Comparison of ENCODE assay signal across 27 cellular contexts in genomic region chr4:113840850-113841249, GRCh38.
A peak's percentile ranks its signal among the peaks of the same experiment; 100 is the strongest.
DNase-seq lines count a peak whose midpoint lies in the region; ATAC-seq, FAIRE-seq and TF ChIP-seq lines count a peak whose summit lies in the region.
"Had no signal": no experiment of that assay in that cellular context is flagged by ENCODE, and none has a peak within 500 bp of the region (broad histone marks: within the 10 kb centered on the region; RNA-seq: fewer than 3 reads in every experiment).

No MANE protein-coding gene starts in this region.

- POLR2A ChIA-PET in MCF 10A (lab: Yijun Ruan, JAX), result interaction anchor here (0.7 to 1.1 kb wide), 2 partner anchors 56 to 1182 kb away, joined by 3 to 4 read pairs; no protein-coding TSS in a partner anchor
- POLR2A ChIA-PET in IMR-90 (lab: Charles Lee; ENCODE audit: unreplicated experiment), result no interaction called here

- TF ChIP-seq CTCF in mammary epithelial cell (conservative IDR thresholded peaks at IDR 0.05 in 1 of 2, IDR thresholded peaks at IDR 0.05 in 1 of 2; ENCODE audit: extremely low read depth in 1 of 2, insufficient read depth in 1 of 2, low read depth in 1 of 2, low read length in 2 of 2), result no peak
- TF ChIP-seq CTCF in MCF 10A (IDR thresholded peaks at IDR 0.05; ENCODE audit: unreplicated experiment), result no peak
- TF ChIP-seq CTCF in IMR-90 (conservative IDR thresholded peaks at IDR 0.05; ENCODE audit: low read depth, low read length), result no peak
- TF ChIP-seq CTCF in bronchial epithelial cell (IDR thresholded peaks at IDR 0.05; ENCODE audit: insufficient read depth, low read length, severe bottlenecking), result no peak

- no peak overlapping the region for H3K56ac ChIP-seq in IMR-90 (ENCODE audit: extremely low read depth, insufficient read depth, low read length)

- H3K4me3 ChIP-seq in mammary epithelial cell (replicated peaks in 1 of 3; ENCODE audit: insufficient read depth in 1 of 3, low read depth in 2 of 3, low read length in 3 of 3), result no peak overlapping the region
- no peak overlapping the region for H3K4me3 ChIP-seq in IMR-90 (ENCODE audit: insufficient read depth, low read depth, low read length)
- no peak overlapping the region for H3K4me3 ChIP-seq in bronchial epithelial cell (ENCODE audit: low read depth, low read length)
- H3K4me3 ChIP-seq: GM23248, MG63, SK-N-MC had no signal

- no peak for FAIRE-seq in bronchial epithelial cell (lab: Jason Lieb, UNC)
- FAIRE-seq: HTR-8/SVneo had no signal

- peaks cover 7% of the 10 kb centered on the region for H3K9me1 ChIP-seq in IMR-90 (ENCODE audit: insufficient read depth, low read length)

- H3K9me3 ChIP-seq in mammary epithelial cell (replicated peaks; ENCODE audit: insufficient read depth, low read length), result no peaks in the 10 kb centered on the region
- no peaks in the 10 kb centered on the region for H3K9me3 ChIP-seq in IMR-90 (ENCODE audit: control insufficient read depth, insufficient read depth, low read length)
- H3K9me3 ChIP-seq: BE2C, MG63 had no signal

- no peaks in the 10 kb centered on the region for H4K20me1 ChIP-seq in mammary epithelial cell (ENCODE audit: insufficient read depth, low read length)
- H4K20me1 ChIP-seq in IMR-90 (ENCODE audit: insufficient read depth, low read length), result no peaks in the 10 kb centered on the region

- TF ChIP-seq POLR2A in IMR-90 (IDR thresholded peaks at IDR 0.05; ENCODE audit: low read depth, low read length), result no peak

- no peaks in the 10 kb centered on the region for H3K79me2 ChIP-seq in mammary epithelial cell (ENCODE audit: insufficient read depth, low read length)

- H3K4me1 Mint-ChIP-seq in MCF 10A (ENCODE audit: insufficient read depth, unreplicated experiment), result peaks cover 17% of the 10 kb centered on the region
- peaks cover 12 to 15% of the 10 kb centered on the region in 2 donors for H3K4me1 Mint-ChIP-seq in natural killer cell treated with Interleukin-12 subunit alpha and Interleukin-12 subunit beta and Interleukin-15 and Interleukin-18, amount 100 ng/mL, for 72 hours (ENCODE audit: low read depth in 2 of 2)
- H3K4me1 Mint-ChIP-seq: CD8-positive, alpha-beta memory T cell; H9 had no signal

- no peaks in the 10 kb centered on the region; a peak in 1 of 4 replicates for H3K79me1 ChIP-seq in IMR-90 (ENCODE audit: low read depth in 1 of 2, low read length in 2 of 2)

- H3K27me3 Mint-ChIP-seq in MCF 10A (ENCODE audit: insufficient read depth, unreplicated experiment), result no peaks in the 10 kb centered on the region
- peaks cover 0 to 12% of the 10 kb centered on the region in 2 donors for H3K27me3 Mint-ChIP-seq in natural killer cell treated with Interleukin-12 subunit alpha and Interleukin-12 subunit beta and Interleukin-15 and Interleukin-18, amount 100 ng/mL, for 72 hours
- H3K27me3 Mint-ChIP-seq: CD8-positive, alpha-beta memory T cell had no signal

- H3K9ac ChIP-seq in mammary epithelial cell (ENCODE audit: insufficient read depth, low read length) (no peak overlapping the region), IMR-90 (ENCODE audit: low read depth, low read length) (no peak overlapping the region)
- H3K9ac ChIP-seq: GM23248 had no signal

- H3K4ac ChIP-seq in IMR-90 (ENCODE audit: low read depth, low read length), result no peak overlapping the region

- H2AFZ ChIP-seq in mammary epithelial cell (ENCODE audit: low read depth, low read length) (no peak overlapping the region), IMR-90 (replicated peaks; ENCODE audit: low read length, poor library complexity) (no peak overlapping the region)
- H2AFZ ChIP-seq: GM23248 had no signal

- H3K36me3 Mint-ChIP-seq in MCF 10A (ENCODE audit: insufficient read depth, unreplicated experiment), result no peaks in the 10 kb centered on the region
- H3K36me3 Mint-ChIP-seq in natural killer cell treated with Interleukin-12 subunit alpha and Interleukin-12 subunit beta and Interleukin-15 and Interleukin-18, amount 100 ng/mL, for 72 hours, result no peaks in the 10 kb centered on the region
- H3K36me3 Mint-ChIP-seq: CD14-positive monocyte; CD8-positive, alpha-beta memory T cell had no signal

- in situ Hi-C loops in mammary epithelial cell (cut with MboI; ENCODE audit: low sequenced_read_pairs in 2 of 2), result no loop called here
- in situ Hi-C loops in IMR-90 (cut with MboI; ENCODE audit: low sequenced_read_pairs), result no loop called here

- no peak overlapping the region for H2AK9ac ChIP-seq in IMR-90 (replicated peaks; ENCODE audit: low read depth, low read length, poor library complexity)

- no peak overlapping the region for H4K91ac ChIP-seq in IMR-90 (ENCODE audit: insufficient read depth, low read depth, low read length)

- no peaks in the 10 kb centered on the region for H3K27me3 ChIP-seq in mammary epithelial cell (ENCODE audit: insufficient read depth, low read length)
- H3K27me3 ChIP-seq in IMR-90 (ENCODE audit: control insufficient read depth, insufficient read depth, low read length), result no peaks in the 10 kb centered on the region
- H3K27me3 ChIP-seq in bronchial epithelial cell (ENCODE audit: control insufficient read depth, insufficient read depth, low read length), result no peaks in the 10 kb centered on the region
- H3K27me3 ChIP-seq: BE2C, MG63 had no signal

- H3K9me3 Mint-ChIP-seq in MCF 10A (ENCODE audit: unreplicated experiment), result no peaks in the 10 kb centered on the region
- no peaks in the 10 kb centered on the region for H3K9me3 Mint-ChIP-seq in natural killer cell treated with Interleukin-12 subunit alpha and Interleukin-12 subunit beta and Interleukin-15 and Interleukin-18, amount 100 ng/mL, for 72 hours
- H3K9me3 Mint-ChIP-seq: CD14-positive monocyte; CD8-positive, alpha-beta memory T cell; H9 had no signal

- no peak overlapping the region for H3K23ac ChIP-seq in IMR-90 (ENCODE audit: low read depth, low read length)

- no peak overlapping the region for H3K4me3 Mint-ChIP-seq in MCF 10A (ENCODE audit: unreplicated experiment)
- H3K4me3 Mint-ChIP-seq in natural killer cell treated with Interleukin-12 subunit alpha and Interleukin-12 subunit beta and Interleukin-15 and Interleukin-18, amount 100 ng/mL, for 72 hours, result no peak overlapping the region
- H3K4me3 Mint-ChIP-seq: CD14-positive monocyte; CD8-positive, alpha-beta memory T cell; H9 had no signal

- H4K5ac ChIP-seq in IMR-90 (ENCODE audit: low read depth, low read length), result no peak overlapping the region

- H3K36me3 ChIP-seq in mammary epithelial cell (ENCODE audit: insufficient read depth, low read length) (no peaks in the 10 kb centered on the region), IMR-90 (ENCODE audit: control insufficient read depth, insufficient read depth, low read length) (no peaks in the 10 kb centered on the region; the same call in 1 of the 2 replicates), bronchial epithelial cell (ENCODE audit: control insufficient read depth, insufficient read depth, low read length) (no peaks in the 10 kb centered on the region)
- H3K36me3 ChIP-seq: BE2C, MG63 had no signal

- no peak for ATAC-seq in IMR-90 (ENCODE audit: low read depth)
- ATAC-seq in HG02623 (IDR thresholded peaks at IDR 0.05; ENCODE audit: unreplicated experiment), result no peak
- ATAC-seq in natural killer cell treated with Interleukin-12 subunit alpha and Interleukin-12 subunit beta and Interleukin-15 and Interleukin-18, amount 100 ng/mL, for 72 hours, result no peak
- ATAC-seq: Panc1 had no signal

- H3K27ac Mint-ChIP-seq in MCF 10A (ENCODE audit: low read depth, unreplicated experiment), result no peak overlapping the region
- no peak overlapping the region for H3K27ac Mint-ChIP-seq in natural killer cell treated with Interleukin-12 subunit alpha and Interleukin-12 subunit beta and Interleukin-15 and Interleukin-18, amount 100 ng/mL, for 72 hours
- H3K27ac Mint-ChIP-seq: CD14-positive monocyte, H9 had no signal

- no peak for TF ChIP-seq RAD21 in IMR-90 (IDR thresholded peaks at IDR 0.05; ENCODE audit: low read length)

- BruUV-seq in mammary epithelial cell (replicated peaks; lab: Mats Ljungman, UMichigan), result no TSS peak
- BruUV-seq in MCF 10A (replicated peaks; lab: Mats Ljungman, UMichigan), result no TSS peak
- no TSS peak for BruUV-seq in IMR-90 (replicated peaks; lab: Mats Ljungman, UMichigan)

- H2AK5ac ChIP-seq in IMR-90 (ENCODE audit: low read depth, low read length), result no peak overlapping the region

- H3K4me2 ChIP-seq in mammary epithelial cell (ENCODE audit: insufficient read depth, low read depth, low read length) (no peak overlapping the region), IMR-90 (ENCODE audit: low read depth, low read length) (no peak overlapping the region)

- intact Hi-C loops in mammary epithelial cell (cut with micrococcal nuclease) (no loop called here), MCF 10A (cut with micrococcal nuclease) (no loop called here), IMR-90 (cut with micrococcal nuclease) (no loop called here)

- no peak overlapping the region; a peak in 1 of 4 replicates for H4K8ac ChIP-seq in IMR-90 (ENCODE audit: low read depth in 2 of 2, low read length in 2 of 2)

- H2BK20ac ChIP-seq in IMR-90 (ENCODE audit: low read depth, low read length), result no peak overlapping the region

- H3K18ac ChIP-seq in IMR-90 (ENCODE audit: low read depth, low read length), result no peak overlapping the region

- dilution Hi-C loops in mammary epithelial cell (cut with HindIII; ENCODE audit: low sequenced_read_pairs) (no loop called here), IMR-90 (cut with HindIII; ENCODE audit: low sequenced_read_pairs, unreplicated experiment) (no loop called here)

- H3K14ac ChIP-seq in IMR-90 (replicated peaks; ENCODE audit: low read depth, low read length), result no peak overlapping the region

- H3K27ac ChIP-seq in mammary epithelial cell (ENCODE audit: insufficient read depth, low read depth, low read length) (no peak overlapping the region), IMR-90 (ENCODE audit: insufficient read depth, low read length) (no peak overlapping the region)
- H3K27ac ChIP-seq: 22Rv1, GM23248, SK-N-MC had no signal

- H3K4me1 ChIP-seq in mammary epithelial cell (ENCODE audit: insufficient read depth, low read length) (peaks cover 13% of the 10 kb centered on the region), IMR-90 (ENCODE audit: control insufficient read depth, insufficient read depth, low read length) (peaks cover 8% of the 10 kb centered on the region)
- H3K4me1 ChIP-seq: BE2C had no signal

- WGBS in mammary epithelial cell (ENCODE audit: low coverage, missing lambda C conversion rate), result 100% methylated on average over 2 of the region's 2 CpGs
- WGBS in IMR-90 (ENCODE audit: extremely low coverage in 2 of 2, insufficient read length in 1 of 2), 2 experiments, result no CpG with 5 or more reads among the region's 2 CpGs

- CTCF ChIA-PET in mammary epithelial cell (lab: Charles Lee; ENCODE audit: low non-redundant PET), result no interaction called here
- CTCF ChIA-PET in MCF 10A (lab: Yijun Ruan, JAX), result no interaction called here
- CTCF ChIA-PET in IMR-90 (lab: Yijun Ruan, JAX), result interaction anchor here (0.6 kb wide), 2 partner anchors 407 to 816 kb away, joined by 4 to 7 read pairs; no protein-coding TSS in a partner anchor

- no peak overlapping the region for H2BK15ac ChIP-seq in IMR-90 (ENCODE audit: low read depth, low read length)

- no peak overlapping the region for H2BK120ac ChIP-seq in IMR-90 (ENCODE audit: low read depth, low read length)

- no peak overlapping the region for H2BK5ac ChIP-seq in IMR-90 (ENCODE audit: low read depth, low read length, poor library complexity, severe bottlenecking)

- peak; percentile 25 for DNase-seq in mammary epithelial cell
- no peak for DNase-seq in MCF 10A (ENCODE audit: unreplicated experiment)
- peak; percentile 54 for DNase-seq in IMR-90
- peak; percentile 73 for DNase-seq in bronchial epithelial cell (ENCODE audit: low read depth)
- DNase-seq in kidney tubule cell (ENCODE audit: low spot score), result peak; percentile 10
- no peak for DNase-seq in NCI-H1417 (lab: John Stamatoyannopoulos, UW)
- no peak for DNase-seq in natural killer cell treated with Interleukin-12 subunit alpha and Interleukin-12 subunit beta and Interleukin-15 and Interleukin-18, amount 100 ng/mL, for 72 hours (ENCODE audit: low spot score)
- DNase-seq: ACHN; BE2C; CD8-positive, alpha-beta memory T cell; DMS 273 treated with DMSO at 0.1 percent for 48 hours; DMS79; GM23248; H9; KBM-7; MG63; NCI-H1694; NCI-H2029 treated with DMSO at 0.1 percent for 48 hours; NCI-H446 treated with DMSO at 0.1 percent for 48 hours; NCI-H526 treated with DMSO at 0.1 percent for 48 hours; SIG-M5 had no signal

Comparison
In these comparisons a context has a peak if more than half of its experiments do, and no peak if none do; other contexts are left out.
1. DNase-seq: peak in mammary epithelial cell (single experiment), IMR-90 (single experiment), bronchial epithelial cell (single experiment) and kidney tubule cell (single experiment); none in MCF 10A (single experiment), NCI-H1417 (0 of 3) and natural killer cell treated with Interleukin-12 subunit alpha and Interleukin-12 subunit beta and Interleukin-15 and Interleukin-18, amount 100 ng/mL, for 72 hours (single experiment).